In the genomic region with DNA sequence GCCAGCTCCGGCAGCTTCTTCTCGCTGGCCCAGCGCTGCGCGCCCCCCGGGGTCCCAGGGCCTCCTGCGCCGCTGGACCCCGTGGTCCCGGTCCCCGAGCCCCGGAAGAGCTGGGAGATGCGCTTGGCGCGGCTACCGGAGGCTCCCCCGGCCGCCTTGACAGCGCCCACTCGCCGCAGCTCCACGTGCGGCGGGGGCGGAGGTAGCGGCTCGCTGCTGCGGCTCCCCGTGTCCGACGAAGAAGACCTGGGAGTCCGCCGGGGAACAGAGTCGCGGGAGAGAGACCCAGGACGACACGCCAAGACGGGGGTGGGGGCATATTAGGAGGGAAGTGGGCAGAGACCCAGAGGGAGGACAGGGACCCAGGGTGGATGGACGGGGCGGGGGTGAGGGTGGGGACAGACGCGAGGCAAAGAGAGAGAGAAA, we compare ENCODE assay signal across 2 cellular contexts.
A peak's percentile ranks its signal among the peaks of the same experiment; 100 is the strongest.
TF ChIP-seq lines count a peak whose summit lies in the region.

No MANE protein-coding gene starts in this region.

TF ChIP-seq in Ishikawa, 13 proteins besides CTCF, POLR2A, EP300 and RAD21:
- TF ChIP-seq ZBTB7A (IDR thresholded peaks at IDR 0.05; ENCODE audit: low read depth) (peak; percentile 69; the same call in 1 of the 2 replicates), YY1 (IDR thresholded peaks at IDR 0.05; ENCODE audit: low read depth) (no peak)

TF ChIP-seq in H1, 55 proteins besides CTCF, POLR2A, EP300 and RAD21:
- TF ChIP-seq TAF1 (IDR thresholded peaks at IDR 0.05; ENCODE audit: low read depth, low read length): no peak
- peak; percentile 60 for TF ChIP-seq KDM4A (IDR thresholded peaks at IDR 0.05; ENCODE audit: low read depth, low read length, severe bottlenecking)
- TF ChIP-seq SUZ12 (IDR thresholded peaks at IDR 0.05; ENCODE audit: low read length): peak; percentile 5; the same call in 1 of the 2 replicates
